Comparison of ENCODE assay signal across 29 cellular contexts in the genomic region with DNA sequence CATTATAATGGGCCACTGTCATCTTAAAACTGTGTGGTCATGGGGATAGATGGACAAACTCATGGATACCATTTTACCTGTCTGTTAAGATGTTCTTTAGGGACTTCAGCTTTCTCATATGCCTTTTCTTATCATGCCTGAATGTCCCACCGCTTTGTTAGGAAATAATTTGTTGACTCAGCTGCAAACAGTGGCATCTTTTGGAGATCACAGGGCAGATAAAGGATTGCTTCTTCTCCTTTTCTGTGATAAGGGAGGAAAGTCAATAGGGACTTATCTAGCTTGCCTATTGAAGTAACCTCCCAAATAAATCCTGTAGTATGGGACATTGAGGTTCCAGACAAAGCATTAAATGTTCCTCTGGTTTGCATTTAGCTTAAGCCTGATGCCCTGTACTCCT.
"Had no signal": no experiment of that assay in that cellular context is flagged by ENCODE, and none has a peak within 500 bp of the region (broad histone marks: within the 10 kb centered on the region; RNA-seq: fewer than 3 reads in every experiment).

No MANE protein-coding gene starts in this region.

- H3K27me3 ChIP-seq: left lung, ovary, stomach, suprapubic skin, tibial nerve, upper lobe of left lung, vagina had no signal

- H3K4me3 Mint-ChIP-seq: immature natural killer cell; naive thymus-derived CD4-positive, alpha-beta T cell; natural killer cell treated with Interleukin-12 subunit alpha and Interleukin-12 subunit beta and Interleukin-15 and Interleukin-18, amount 100 ng/mL, for 72 hours; stimulated activated naive B cell treated with anti-CD40 and anti-IgM and Interleukin-4, amounts not matched to agents 10 μg/mL and 1 μg/mL and 100 μg/mL, for 72 hours had no signal

- ATAC-seq: left colon; left lung; mucosa of descending colon; naive thymus-derived CD4-positive, alpha-beta T cell; natural killer cell treated with Interleukin-12 subunit alpha and Interleukin-12 subunit beta and Interleukin-15 and Interleukin-18, amount 100 ng/mL, for 72 hours; right cardiac atrium; sciatic nerve; stimulated activated naive B cell treated with anti-CD40 and anti-IgM and Interleukin-4, amounts not matched to agents 10 μg/mL and 1 μg/mL and 100 μg/mL, for 72 hours; stimulated activated naive CD8-positive, alpha-beta T cell treated with anti-CD3 and anti-CD28 coated beads, Interleukin-15, Interleukin-2, amounts not matched to agents 100 U/mL and 50 U/mL, for 24 hours had no signal

- DNase-seq: hypothalamus; immature natural killer cell; kidney; left colon; left lung; midbrain; mucosa of descending colon; naive thymus-derived CD4-positive, alpha-beta T cell; ovary; retina; right cardiac atrium; stimulated activated CD4-positive, alpha-beta T cell treated with anti-CD3 and anti-CD28 coated beads, Interleukin-12 subunit alpha, Interleukin-12 subunit beta, amount 100 ng/mL, for 4 hours; stimulated activated CD4-positive, alpha-beta T cell treated with anti-CD3 and anti-CD28 coated beads, Interleukin-15, amount 100 ng/mL, for 24 hours; stimulated activated CD4-positive, alpha-beta T cell treated with anti-CD3 and anti-CD28 coated beads, Interleukin-2, amount 100 ng/mL, for 24 hours; stimulated activated CD4-positive, alpha-beta T cell treated with anti-CD3 and anti-CD28 coated beads, Interleukin-4, amount 100 ng/mL, for 1 hour; stimulated activated naive B cell treated with anti-CD40 and anti-IgM and Interleukin-4, amounts not matched to agents 10 μg/mL and 1 μg/mL and 100 μg/mL, for 72 hours; stimulated activated naive CD8-positive, alpha-beta T cell treated with anti-CD3 and anti-CD28 coated beads, Interleukin-15, Interleukin-2, amounts not matched to agents 100 U/mL and 50 U/mL, for 24 hours; stomach; upper lobe of left lung had no signal

- H3K27ac Mint-ChIP-seq: immature natural killer cell; naive thymus-derived CD4-positive, alpha-beta T cell; natural killer cell treated with Interleukin-12 subunit alpha and Interleukin-12 subunit beta and Interleukin-15 and Interleukin-18, amount 100 ng/mL, for 72 hours; stimulated activated naive B cell treated with anti-CD40 and anti-IgM and Interleukin-4, amounts not matched to agents 10 μg/mL and 1 μg/mL and 100 μg/mL, for 72 hours had no signal

- H3K9me3 Mint-ChIP-seq: immature natural killer cell; natural killer cell treated with Interleukin-12 subunit alpha and Interleukin-12 subunit beta and Interleukin-15 and Interleukin-18, amount 100 ng/mL, for 72 hours had no signal

- H3K36me3 ChIP-seq: left lung, ovary, prostate gland, stomach, suprapubic skin, thoracic aorta, tibial nerve, upper lobe of left lung, vagina had no signal

- H3K4me1 ChIP-seq: left lung, prostate gland, stomach, suprapubic skin had no signal

- H3K4me3 ChIP-seq: left lung, lung, mucosa of descending colon, ovary, prostate gland, skin epidermis, stomach, suprapubic skin, thoracic aorta, tibial nerve, upper lobe of left lung, vagina had no signal

- H3K4me1 Mint-ChIP-seq: immature natural killer cell had no signal

- H3K27ac ChIP-seq: left lung, ovary, prostate gland, skin epidermis, stomach, suprapubic skin, thoracic aorta, tibial nerve, upper lobe of left lung, vagina had no signal

- FAIRE-seq: islet of Langerhans, kidney had no signal

- H3K9me3 ChIP-seq: left lung, mucosa of descending colon, ovary, prostate gland, stomach, suprapubic skin, thoracic aorta, tibial nerve, upper lobe of left lung, vagina had no signal

- H3K36me3 Mint-ChIP-seq: immature natural killer cell; natural killer cell treated with Interleukin-12 subunit alpha and Interleukin-12 subunit beta and Interleukin-15 and Interleukin-18, amount 100 ng/mL, for 72 hours; stimulated activated naive B cell treated with anti-CD40 and anti-IgM and Interleukin-4, amounts not matched to agents 10 μg/mL and 1 μg/mL and 100 μg/mL, for 72 hours had no signal
